In genomic region chr11:130318031-130318673, GRCh38 we compare ENCODE assay signal across 30 cellular contexts. TPM values are rescaled to one million over a fixed set of nuclear protein-coding genes. Genes with fewer than 3 reads are reported as not detected.
A peak's percentile ranks its signal among the peaks of the same experiment; 100 is the strongest.
DNase-seq lines count a peak whose midpoint lies in the region; ATAC-seq, FAIRE-seq and TF ChIP-seq lines count a peak whose summit lies in the region.
"Had no signal": no experiment of that assay in that cellular context is flagged by ENCODE, and none has a peak within 500 bp of the region (broad histone marks: within the 10 kb centered on the region; RNA-seq: fewer than 3 reads in every experiment).

No MANE protein-coding gene starts in this region.

- H3K4me3 Mint-ChIP-seq in GM23338 (no peak overlapping the region), neural crest cell (peak overlapping the region; percentile 71)
- H3K4me3 Mint-ChIP-seq: activated CD4-positive, alpha-beta T cell treated with anti-CD3 and anti-CD28 coated beads, Interleukin-2, amount 10 ng/mL, durations not matched to agents 24 days and 14 days; activated T-cell treated with anti-CD3 and anti-CD28 coated beads, Interleukin-2, amount 50 U/mL, for 72 hours; nephron progenitor cell; stimulated activated naive B cell treated with anti-CD40 and anti-IgM and Interleukin-4, amounts not matched to agents 10 μg/mL and 1 μg/mL and 100 μg/mL, for 72 hours had no signal

- H3K9ac ChIP-seq in kidney (ENCODE audit: low read length in 2 of 2): no peak overlapping the region
- H3K9ac ChIP-seq: GM23248 had no signal

- H3K27me3 ChIP-seq in GM23338 (ENCODE audit: insufficient read depth) (no peaks in the 10 kb centered on the region), WERI-Rb-1 (ENCODE audit: insufficient read depth, low read depth, severe bottlenecking) (no peaks in the 10 kb centered on the region)
- H3K27me3 ChIP-seq: colonic mucosa, esophagus muscularis mucosa, foreskin keratinocyte had no signal

- H3K9me2 ChIP-seq in GM23338 (ENCODE audit: insufficient read depth): peaks cover 4% of the 10 kb centered on the region; the same call in 1 of the 2 replicates

- H3K27ac ChIP-seq in GM23338 (ENCODE audit: low read depth) (peak overlapping the region; percentile 47; the same call in 1 of the 2 replicates), WERI-Rb-1 (0 out of 2 replicates have a peak overlapping the region, but pooled peaks have one; percentile 3), kidney (ENCODE audit: low read depth in 2 of 2, low read length in 2 of 2) (peak overlapping the region; percentile 47 to 77)
- H3K27ac ChIP-seq: colonic mucosa, esophagus muscularis mucosa, foreskin keratinocyte, GM23248 had no signal

- ATAC-seq in GM23338: no peak
- no peak for ATAC-seq in left cardiac atrium
- ATAC-seq: activated T-cell treated with anti-CD3 and anti-CD28 coated beads, Interleukin-2, amount 50 U/mL, for 72 hours; foreskin keratinocyte; mucosa of descending colon; stimulated activated naive B cell treated with anti-CD40 and anti-IgM and Interleukin-4, amounts not matched to agents 10 μg/mL and 1 μg/mL and 100 μg/mL, for 72 hours had no signal

- peaks cover 2% of the 10 kb centered on the region for H3K27me3 Mint-ChIP-seq in GM23338 (ENCODE audit: insufficient read depth, low read depth, poor library complexity)
- peaks cover 3% of the 10 kb centered on the region for H3K27me3 Mint-ChIP-seq in neural crest cell (ENCODE audit: low read depth)
- H3K27me3 Mint-ChIP-seq: stimulated activated naive B cell treated with anti-CD40 and anti-IgM and Interleukin-4, amounts not matched to agents 10 μg/mL and 1 μg/mL and 100 μg/mL, for 72 hours had no signal

- H4K20me1 ChIP-seq in GM23338 (replicated peaks; ENCODE audit: insufficient read depth): no peaks in the 10 kb centered on the region

- intact Hi-C loops in kidney (cut with DNase I): no loop called here
- intact Hi-C loops in left cardiac atrium (cut with DNase I): no loop called here

- H3K4me3 ChIP-seq in GM23338 (no peak overlapping the region), WERI-Rb-1 (ENCODE audit: low read depth, low read length) (no peak overlapping the region), kidney (ENCODE audit: low read length in 2 of 2) (no peak overlapping the region)
- H3K4me3 ChIP-seq: colonic mucosa, esophagus muscularis mucosa, GM23248, mucosa of descending colon had no signal

- H3K9me3 Mint-ChIP-seq in GM23338: peaks cover 31% of the 10 kb centered on the region
- H3K9me3 Mint-ChIP-seq in neural crest cell: peaks cover 2% of the 10 kb centered on the region

- H3K36me3 ChIP-seq in GM23338 (ENCODE audit: insufficient read depth) (peaks cover 10% of the 10 kb centered on the region; the same call in 1 of the 2 replicates), WERI-Rb-1 (no peaks in the 10 kb centered on the region), kidney (ENCODE audit: control insufficient read depth in 1 of 2, insufficient read depth in 2 of 2, low read length in 2 of 2) (no peaks in the 10 kb centered on the region)
- H3K36me3 ChIP-seq: colonic mucosa, esophagus muscularis mucosa had no signal

- peaks cover 5% of the 10 kb centered on the region; the same call in 1 of the 2 replicates for H3F3A ChIP-seq in GM23338 (replicated peaks; ENCODE audit: low read depth)

- no peak for DNase-seq in GM23338 (ENCODE audit: low spot score)
- peak; percentile 27 for DNase-seq in WERI-Rb-1
- no peak for DNase-seq in kidney
- DNase-seq in neural crest cell (ENCODE audit: low read depth, low spot score): no peak
- DNase-seq in superior temporal gyrus (ENCODE audit: extremely low spot score): no peak
- DNase-seq in G401 (ENCODE audit: low spot score): no peak
- DNase-seq in A172 (ENCODE audit: low spot score): no peak
- DNase-seq in left cardiac atrium: no peak
- DNase-seq: activated CD4-positive, alpha-beta T cell treated with anti-CD3 and anti-CD28 coated beads, Interleukin-2, amount 10 ng/mL, durations not matched to agents 24 days and 14 days; activated naive CD4-positive, alpha-beta T cell treated with Interleukin-2 at 50 U/mL for 16 hours; activated T-cell treated with anti-CD3 and anti-CD28 coated beads, Interleukin-2, amount 50 U/mL, for 72 hours; C1 segment of cervical spinal cord; colonic mucosa; COR-L47; DND-41; effector CD8-positive, alpha-beta T cell; foreskin keratinocyte; hippocampal formation; mucosa of descending colon; NCI-H1048; NCI-H1694; NCI-H2171; NCI-H510A; nephron progenitor cell; posterior cingulate gyrus; SHP77 treated with DMSO at 0.1 percent for 48 hours; stimulated activated naive B cell treated with anti-CD40 and anti-IgM and Interleukin-4, amounts not matched to agents 10 μg/mL and 1 μg/mL and 100 μg/mL, for 72 hours; T1000 had no signal

- peak; percentile 80 for FAIRE-seq in kidney (lab: Jason Lieb, UNC)

- peaks cover 9% of the 10 kb centered on the region for H3K79me2 ChIP-seq in GM23338 (replicated peaks; ENCODE audit: insufficient read depth)

- H3K4me1 ChIP-seq in GM23338 (ENCODE audit: insufficient read depth) (peaks cover 30% of the 10 kb centered on the region), kidney (ENCODE audit: control insufficient read depth in 1 of 2, insufficient read depth in 1 of 2, low read depth in 1 of 2, low read length in 2 of 2) (peaks cover 17 to 25% of the 10 kb centered on the region in 2 donors)
- H3K4me1 ChIP-seq: colonic mucosa had no signal

- H3K27ac Mint-ChIP-seq in GM23338: peak overlapping the region; percentile 78
- H3K27ac Mint-ChIP-seq in neural crest cell (ENCODE audit: unreplicated experiment): no peak overlapping the region
- H3K27ac Mint-ChIP-seq: activated CD4-positive, alpha-beta T cell treated with anti-CD3 and anti-CD28 coated beads, Interleukin-2, amount 10 ng/mL, durations not matched to agents 24 days and 14 days; activated T-cell treated with anti-CD3 and anti-CD28 coated beads, Interleukin-2, amount 50 U/mL, for 72 hours; nephron progenitor cell; stimulated activated naive B cell treated with anti-CD40 and anti-IgM and Interleukin-4, amounts not matched to agents 10 μg/mL and 1 μg/mL and 100 μg/mL, for 72 hours had no signal

- in situ Hi-C loops in G401 (cut with HindIII; ENCODE audit: low sequenced_read_pairs): no loop called here

- TF ChIP-seq CTCF in GM23338 (conservative IDR thresholded peaks at IDR 0.05; ENCODE audit: low read depth in 2 of 2): no peak
- no peak for TF ChIP-seq CTCF in WERI-Rb-1 (IDR thresholded peaks at IDR 0.05; ENCODE audit: low read depth, low read length)
- TF ChIP-seq CTCF in kidney (IDR thresholded peaks at IDR 0.05; ENCODE audit: borderline replicate concordance, extremely low read depth, insufficient read depth): no peak
- no peak for TF ChIP-seq CTCF in neural crest cell (conservative IDR thresholded peaks at IDR 0.05)

- H3K4me2 ChIP-seq in GM23338: 0 out of 2 replicates have a peak overlapping the region, but pooled peaks have one; percentile 12

- peaks cover 29% of the 10 kb centered on the region for H3K4me1 Mint-ChIP-seq in GM23338
- H3K4me1 Mint-ChIP-seq in neural crest cell: peaks cover 14% of the 10 kb centered on the region

- H3K36me3 Mint-ChIP-seq in GM23338 (ENCODE audit: low read depth) (peaks cover 29% of the 10 kb centered on the region), neural crest cell (ENCODE audit: low read depth) (no peaks in the 10 kb centered on the region)
- H3K36me3 Mint-ChIP-seq: stimulated activated naive B cell treated with anti-CD40 and anti-IgM and Interleukin-4, amounts not matched to agents 10 μg/mL and 1 μg/mL and 100 μg/mL, for 72 hours had no signal

- H3K9me3 ChIP-seq in WERI-Rb-1 (ENCODE audit: severe bottlenecking): peaks cover 6% of the 10 kb centered on the region
- peaks cover 0 to 19% of the 10 kb centered on the region in 2 donors for H3K9me3 ChIP-seq in kidney (ENCODE audit: control insufficient read depth in 1 of 2, low read length in 2 of 2)
- H3K9me3 ChIP-seq: colonic mucosa had no signal

- peak overlapping the region; percentile 58; the same call in 1 of the 2 replicates for H2AFZ ChIP-seq in GM23338

TF ChIP-seq in GM23338, 12 proteins besides CTCF, POLR2A, EP300 and RAD21 (continues in another document):
- TF ChIP-seq POLR2AphosphoS5 (IDR thresholded peaks at IDR 0.05; ENCODE audit: low read depth) (no peak), CREB1 (CRISPR knock-in tag; IDR thresholded peaks at IDR 0.05; ENCODE audit: low read depth) (no peak), ETS1 (IDR thresholded peaks at IDR 0.05) (no peak), JUNB (IDR thresholded peaks at IDR 0.05; ENCODE audit: unreplicated experiment) (no peak), EZH2 (IDR thresholded peaks at IDR 0.05; ENCODE audit: low read depth, unreplicated experiment) (no peak), ZNF114 (CRISPR knock-in tag; IDR thresholded peaks at IDR 0.05) (no peak), EZH2phosphoT487 (IDR thresholded peaks at IDR 0.05; ENCODE audit: unreplicated experiment) (no peak)

RNA-seq across cellular contexts. Expression of gene ZBTB44, which starts 3.4 kb away (rescaled TPM):
- total RNA-seq in GM23338 (2014; rRNA removed; shearing (Covaris generic)): 102 and 104 TPM in 2 replicates
- 57.9 and 61.2 TPM in 2 replicates for polyA plus RNA-seq in GM23338 (2016; fragmentation: Nextera tagmentation; extraction: Ambion mirVana)
- 59.7 TPM for total RNA-seq in kidney
- polyA plus RNA-seq in kidney (ENCODE audit: insufficient read depth, low read depth, low replicate concordance): 13.1 TPM
- 27.5 and 28.1 TPM in 2 replicates for total RNA-seq in neural crest cell
- total RNA-seq in G401 (2014; rRNA removed; shearing (Covaris generic)): 15.0 and 25.5 TPM in 2 replicates
- total RNA-seq in A172 (2014; rRNA removed; shearing (Covaris generic)): 10.8 and 14.5 TPM in 2 replicates
- 10 to 100 TPM; 37.5 to 40.7 TPM for total RNA-seq in left cardiac atrium

Comparison
In these comparisons a context has a peak if more than half of its experiments do, and no peak if none do; other contexts are left out.
1. H3K27ac ChIP-seq: peak in every context shown above with its lines; median percentile 62 in kidney; 47 in GM23338; 3 in WERI-Rb-1.